Comparison of ENCODE assay signal across 33 cellular contexts in genomic region chr17:3998436-3998835, GRCh38. TPM values are rescaled to one million over a fixed set of nuclear protein-coding genes. Genes with fewer than 3 reads are reported as not detected.
"Had no signal": no experiment of that assay in that cellular context is flagged by ENCODE, and none has a peak within 500 bp of the region (broad histone marks: within the 10 kb centered on the region; RNA-seq: fewer than 3 reads in every experiment).

No MANE protein-coding gene starts in this region.

- H3K9me3 Mint-ChIP-seq: activated T-helper 17 cell treated with anti-CD3 and anti-CD28 coated beads, Interleukin-2, amount 50 U/mL, for 72 hours; T-helper 2 cell treated with Interferon-gamma antibody and Interleukin-4, amounts not matched to agents 5 μg/mL and 100 μg/mL, for 36 hours had no signal

- H3K27ac Mint-ChIP-seq: activated B cell treated with CpG ODN at 0.5 μM for 24 hours; activated CD4-positive, alpha-beta memory T cell treated with anti-CD3 and anti-CD28 coated beads, Interleukin-2, amount 10 ng/mL, durations not matched to agents 7 days and 5 days; activated CD4-positive, alpha-beta T cell treated with anti-CD3 and anti-CD28 coated beads, Interleukin-2, amount 10 ng/mL, durations not matched to agents 7 days and 5 days; activated naive CD8-positive, alpha-beta T cell; activated T-helper 17 cell treated with anti-CD3 and anti-CD28 coated beads, Interleukin-2, amount 50 U/mL, for 72 hours; T-helper 17 cell; T-helper 2 cell treated with Interferon-gamma antibody and Interleukin-4, amounts not matched to agents 5 μg/mL and 100 μg/mL, for 36 hours had no signal

- ATAC-seq: activated T-cell treated with anti-CD3 and anti-CD28 coated beads, Interleukin-2, amount 50 U/mL, for 4 hours; activated T-helper 17 cell treated with anti-CD3 and anti-CD28 coated beads, Interleukin-2, amount 50 U/mL, for 72 hours; T-helper 17 cell had no signal

- H3K9me3 ChIP-seq: colonic mucosa had no signal

- DNase-seq: activated B cell treated with CpG ODN at 0.5 μM for 24 hours; activated CD4-positive, alpha-beta memory T cell treated with anti-CD3 and anti-CD28 coated beads, Interleukin-2, amount 10 ng/mL, durations not matched to agents 7 days and 5 days; activated CD4-positive, alpha-beta T cell treated with anti-CD3 and anti-CD28 coated beads for 1 hour; activated CD4-positive, alpha-beta T cell treated with anti-CD3 and anti-CD28 coated beads for 4 hours; activated CD4-positive, alpha-beta T cell treated with anti-CD3 and anti-CD28 coated beads, Interleukin-2, amount 10 ng/mL, durations not matched to agents 7 days and 5 days; activated CD4-positive, alpha-beta T cell treated with anti-CD3 and anti-CD28 coated beads, Interleukin-2, amount 50 U/mL, for 4 hours; activated effector memory CD4-positive, alpha-beta T cell treated with Interleukin-2 at 50 U/mL for 16 hours; activated gamma-delta T cell treated with Interleukin-2 at 50 U/mL for 16 hours; activated naive CD4-positive, alpha-beta T cell treated with anti-CD3 and anti-CD28 coated beads, Interleukin-2, amount 50 U/mL, for 16 hours; activated naive CD4-positive, alpha-beta T cell treated with Interleukin-2 at 50 U/mL for 16 hours; activated T-cell treated with anti-CD3 and anti-CD28 coated beads, Interleukin-2, amount 50 U/mL, for 4 hours; amniotic stem cell; anterior cingulate cortex; brain microvascular endothelial cell; caudate nucleus; colonic mucosa; effector CD8-positive, alpha-beta T cell; esophagus squamous epithelium; foreskin melanocyte; head of caudate nucleus; T-helper 1 cell; T-helper 17 cell; T1000; WERI-Rb-1 had no signal

- H3K27me3 Mint-ChIP-seq: activated B cell treated with CpG ODN at 0.5 μM for 24 hours had no signal

- H3K4me1 Mint-ChIP-seq: activated CD4-positive, alpha-beta memory T cell treated with anti-CD3 and anti-CD28 coated beads, Interleukin-2, amount 10 ng/mL, durations not matched to agents 7 days and 5 days; activated CD4-positive, alpha-beta T cell treated with anti-CD3 and anti-CD28 coated beads, Interleukin-2, amount 10 ng/mL, durations not matched to agents 7 days and 5 days; activated T-helper 17 cell treated with anti-CD3 and anti-CD28 coated beads, Interleukin-2, amount 50 U/mL, for 72 hours had no signal

- H3K4me3 ChIP-seq: colonic mucosa, esophagus squamous epithelium had no signal

- H3K27me3 ChIP-seq: brain microvascular endothelial cell, colonic mucosa had no signal

- FAIRE-seq: astrocyte, bronchial epithelial cell, endometrium, endothelial cell of umbilical vein had no signal

- H3K36me3 ChIP-seq: brain microvascular endothelial cell, colonic mucosa, esophagus squamous epithelium, WERI-Rb-1 had no signal

- H3K4me3 Mint-ChIP-seq: activated B cell treated with CpG ODN at 0.5 μM for 24 hours; activated CD4-positive, alpha-beta memory T cell treated with anti-CD3 and anti-CD28 coated beads, Interleukin-2, amount 10 ng/mL, durations not matched to agents 7 days and 5 days; activated CD4-positive, alpha-beta T cell treated with anti-CD3 and anti-CD28 coated beads, Interleukin-2, amount 10 ng/mL, durations not matched to agents 7 days and 5 days; activated naive CD8-positive, alpha-beta T cell; activated T-cell treated with anti-CD3 and anti-CD28 coated beads, Interleukin-2, amount 50 U/mL, for 4 hours; activated T-helper 17 cell treated with anti-CD3 and anti-CD28 coated beads, Interleukin-2, amount 50 U/mL, for 72 hours; T-helper 17 cell; T-helper 2 cell treated with Interferon-gamma antibody and Interleukin-4, amounts not matched to agents 5 μg/mL and 100 μg/mL, for 36 hours had no signal

- H3K4me1 ChIP-seq: esophagus squamous epithelium had no signal

- H3K27ac ChIP-seq: brain microvascular endothelial cell, colonic mucosa, epithelial cell of prostate, esophagus squamous epithelium, WERI-Rb-1 had no signal

RNA-seq across cellular contexts. Expression of gene ATP2A3, which starts 34.2 kb away (rescaled TPM):
- total RNA-seq: dermis microvascular lymphatic vessel endothelial cell had no signal
